In the genomic region with DNA sequence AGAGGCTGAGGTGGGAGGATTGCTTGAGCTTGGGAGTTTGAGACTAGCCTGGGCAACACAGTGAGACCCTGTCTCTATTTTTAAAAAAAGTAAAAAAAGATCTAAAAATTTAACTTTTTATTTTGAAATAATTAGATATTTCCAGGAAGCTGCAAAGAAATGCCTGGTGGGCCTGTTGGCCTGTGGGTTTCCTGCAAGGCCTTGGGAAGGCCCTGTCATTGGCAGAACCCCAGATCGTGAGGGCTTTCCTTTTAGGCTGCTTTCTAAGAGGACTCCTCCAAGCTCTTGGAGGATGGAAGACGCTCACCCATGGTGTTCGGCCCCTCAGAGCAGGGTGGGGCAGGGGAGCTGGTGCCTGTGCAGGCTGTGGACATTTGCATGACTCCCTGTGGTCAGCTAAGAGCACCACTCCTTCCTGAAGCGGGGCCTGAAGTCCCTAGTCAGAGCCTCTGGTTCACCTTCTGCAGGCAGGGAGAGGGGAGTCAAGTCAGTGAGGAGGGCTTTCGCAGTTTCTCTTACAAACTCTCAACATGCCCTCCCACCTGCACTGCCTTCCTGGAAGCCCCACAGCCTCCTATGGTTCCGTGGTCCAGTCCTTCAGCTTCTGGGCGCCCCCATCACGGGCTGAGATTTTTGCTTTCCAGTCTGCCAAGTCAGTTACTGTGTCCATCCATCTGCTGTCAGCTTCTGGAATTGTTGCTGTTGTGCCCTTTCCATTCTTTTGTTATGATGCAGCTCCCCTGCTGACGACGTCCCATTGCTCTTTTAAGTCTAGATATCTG, we compare ENCODE assay signal across 19 cellular contexts. TPM values are rescaled to one million over a fixed set of nuclear protein-coding genes. Genes with fewer than 3 reads are reported as not detected.
DNase-seq lines count a peak whose midpoint lies in the region; ATAC-seq and TF ChIP-seq lines count a peak whose summit lies in the region.
"Had no signal": no experiment of that assay in that cellular context is flagged by ENCODE, and none has a peak within 500 bp of the region (broad histone marks: within the 10 kb centered on the region; RNA-seq: fewer than 3 reads in every experiment).

No MANE protein-coding gene starts in this region.

- TF ChIP-seq CTCF in activated B cell treated with CpG ODN at 0.5 μM for 24 hours (IDR thresholded peaks at IDR 0.05) (no peak), hepatocyte (IDR thresholded peaks at IDR 0.05; ENCODE audit: poor library complexity) (no peak), type B pancreatic cell (conservative IDR thresholded peaks at IDR 0.05) (no peak), OCI-LY7 (conservative IDR thresholded peaks at IDR 0.05; ENCODE audit: low read length) (no peak)

- H2AFZ ChIP-seq in hepatocyte (no peak overlapping the region), OCI-LY7 (ENCODE audit: low read length) (no peak overlapping the region)

- no peaks in the 10 kb centered on the region for H3K27me3 ChIP-seq in hepatocyte

- H3K27me3 Mint-ChIP-seq in activated CD8-positive, alpha-beta memory T cell treated with anti-CD3 and anti-CD28 coated beads, Interleukin-2, amount 10 ng/mL, durations not matched to agents 7 days and 5 days = peaks cover 41% of the 10 kb centered on the region
- H3K27me3 Mint-ChIP-seq in activated B cell treated with CpG ODN at 0.5 μM for 24 hours (peaks cover 1% of the 10 kb centered on the region), type B pancreatic cell (peaks cover 55% of the 10 kb centered on the region)
- peaks cover 46% of the 10 kb centered on the region for H3K27me3 Mint-ChIP-seq in activated naive CD4-positive, alpha-beta T cell treated with anti-CD3 and anti-CD28 coated beads for 36 hours (ENCODE audit: low read depth)

- H3K9me3 Mint-ChIP-seq in activated CD8-positive, alpha-beta memory T cell treated with anti-CD3 and anti-CD28 coated beads, Interleukin-2, amount 10 ng/mL, durations not matched to agents 7 days and 5 days (ENCODE audit: low read depth) = no peaks in the 10 kb centered on the region
- H3K9me3 Mint-ChIP-seq in activated B cell treated with CpG ODN at 0.5 μM for 24 hours (no peaks in the 10 kb centered on the region), type B pancreatic cell (no peaks in the 10 kb centered on the region)
- no peaks in the 10 kb centered on the region for H3K9me3 Mint-ChIP-seq in activated naive CD4-positive, alpha-beta T cell treated with anti-CD3 and anti-CD28 coated beads for 36 hours

- peak overlapping the region; percentile 99 for H3K4me2 ChIP-seq in hepatocyte
- no peak overlapping the region for H3K4me2 ChIP-seq in OCI-LY7 (ENCODE audit: low read length)
- H3K4me2 ChIP-seq: KMS-11 had no signal

- no peaks in the 10 kb centered on the region for H4K20me1 ChIP-seq in hepatocyte (ENCODE audit: insufficient read depth, poor library complexity, severe bottlenecking)
- H4K20me1 ChIP-seq in OCI-LY7 (ENCODE audit: insufficient read depth, low read length) = no peaks in the 10 kb centered on the region

- POLR2A ChIA-PET in activated B cell treated with CpG ODN at 0.5 μM for 24 hours (lab: Charles Lee) = no interaction called here
- POLR2A ChIA-PET in OCI-LY7 (lab: Charles Lee) = interaction anchor here (0.6 to 0.7 kb wide), 2 partner anchors 99 to 126 kb away, joined by 3 read pairs; no protein-coding TSS in a partner anchor

- CTCF ChIA-PET in activated CD8-positive, alpha-beta memory T cell treated with anti-CD3 and anti-CD28 coated beads, Interleukin-2, amount 10 ng/mL, durations not matched to agents 7 days and 5 days (lab: Charles Lee) = interaction anchor here (2.9 kb wide), 1 partner anchor 9 kb away, joined by 13 read pairs; no protein-coding TSS in a partner anchor
- CTCF ChIA-PET in activated B cell treated with CpG ODN at 0.5 μM for 24 hours (lab: Charles Lee) (interaction anchor here (2.7 kb wide), 1 partner anchor 54 kb away, joined by 10 read pairs; no protein-coding TSS in a partner anchor), OCI-LY7 (lab: Charles Lee; ENCODE audit: unreplicated experiment) (interaction anchor here (0.7 kb wide), 1 partner anchor 227 kb away, joined by 3 read pairs; no protein-coding TSS in a partner anchor)
- CTCF ChIA-PET in activated naive CD4-positive, alpha-beta T cell treated with anti-CD3 and anti-CD28 coated beads for 36 hours (lab: Charles Lee) = interaction anchor here (0.7 to 1.1 kb wide), 2 partner anchors 43 to 104 kb away, joined by 3 read pairs; no protein-coding TSS in a partner anchor

- intact Hi-C loops in activated B cell treated with CpG ODN at 0.5 μM for 24 hours (cut with micrococcal nuclease) (no loop called here), OCI-LY7 (cut with micrococcal nuclease; ENCODE audit: unreplicated experiment) (no loop called here)
- intact Hi-C loops in activated naive CD4-positive, alpha-beta T cell treated with anti-CD3 and anti-CD28 coated beads for 36 hours (cut with micrococcal nuclease) = no loop called here

- H3K79me2 ChIP-seq in hepatocyte = peaks cover 4% of the 10 kb centered on the region
- no peaks in the 10 kb centered on the region for H3K79me2 ChIP-seq in OCI-LY7 (ENCODE audit: insufficient read depth, low read depth, low read length)

- no peak overlapping the region for H3K4me3 ChIP-seq in hepatocyte
- H3K4me3 ChIP-seq in OCI-LY7 (ENCODE audit: low read depth, low read length, poor library complexity, severe bottlenecking) = no peak overlapping the region
- H3K4me3 ChIP-seq: GM12878 had no signal

- no peak for ATAC-seq in activated CD8-positive, alpha-beta memory T cell treated with anti-CD3 and anti-CD28 coated beads, Interleukin-2, amount 10 ng/mL, durations not matched to agents 7 days and 5 days
- ATAC-seq in activated B cell treated with CpG ODN at 0.5 μM for 24 hours (ENCODE audit: low read depth) = no peak
- ATAC-seq in GM18873 (IDR thresholded peaks at IDR 0.05; ENCODE audit: low FRiP score, unreplicated experiment) = no peak
- ATAC-seq: GM12878, Panc1 had no signal

- H3K4me1 ChIP-seq in hepatocyte (ENCODE audit: insufficient read depth) = no peaks in the 10 kb centered on the region
- H3K4me1 ChIP-seq in OCI-LY7 (ENCODE audit: insufficient read depth, low read length, poor library complexity, severe bottlenecking) = no peaks in the 10 kb centered on the region

- BruUV-seq in OCI-LY7 (replicated peaks; lab: Mats Ljungman, UMichigan) = no TSS peak

- no peak overlapping the region for H3K4me3 Mint-ChIP-seq in activated CD8-positive, alpha-beta memory T cell treated with anti-CD3 and anti-CD28 coated beads, Interleukin-2, amount 10 ng/mL, durations not matched to agents 7 days and 5 days
- peak overlapping the region; percentile 2 for H3K4me3 Mint-ChIP-seq in activated B cell treated with CpG ODN at 0.5 μM for 24 hours
- H3K4me3 Mint-ChIP-seq in type B pancreatic cell = peak overlapping the region; percentile 57
- no peak overlapping the region for H3K4me3 Mint-ChIP-seq in activated naive CD4-positive, alpha-beta T cell treated with anti-CD3 and anti-CD28 coated beads for 36 hours

- H3K27ac ChIP-seq in hepatocyte = no peak overlapping the region
- H3K27ac ChIP-seq in OCI-LY7 (ENCODE audit: low read depth, low read length, poor library complexity, severe bottlenecking) = no peak overlapping the region
- H3K27ac ChIP-seq: C4-2B, KMS-11 had no signal

- peak; percentile 54 for DNase-seq in activated CD8-positive, alpha-beta memory T cell treated with anti-CD3 and anti-CD28 coated beads for 24 hours
- DNase-seq in activated CD8-positive, alpha-beta memory T cell treated with anti-CD3 and anti-CD28 coated beads, Interleukin-2, amount 10 ng/mL, durations not matched to agents 7 days and 5 days = no peak
- no peak for DNase-seq in activated B cell treated with CpG ODN at 0.5 μM for 24 hours
- DNase-seq in hepatocyte (ENCODE audit: low spot score) = no peak
- no peak for DNase-seq in type B pancreatic cell (ENCODE audit: extremely low spot score, unreplicated experiment)
- no peak for DNase-seq in activated naive CD4-positive, alpha-beta T cell treated with anti-CD3 and anti-CD28 coated beads for 36 hours
- DNase-seq in OCI-LY7 (ENCODE audit: low spot score) = no peak
- DNase-seq: 8988T, NCI-H1092 treated with DMSO at 0.1 percent for 48 hours, NCI-H1694 treated with DMSO at 0.1 percent for 48 hours, NCI-H446 treated with DMSO at 0.1 percent for 48 hours, NCI-H748 treated with DMSO at 0.1 percent for 48 hours, SHP77 had no signal

- H3K9me3 ChIP-seq in hepatocyte (ENCODE audit: low read depth) (no peaks in the 10 kb centered on the region), OCI-LY7 (ENCODE audit: low read length) (no peaks in the 10 kb centered on the region)

- no peaks in the 10 kb centered on the region for H3K36me3 Mint-ChIP-seq in activated CD8-positive, alpha-beta memory T cell treated with anti-CD3 and anti-CD28 coated beads, Interleukin-2, amount 10 ng/mL, durations not matched to agents 7 days and 5 days
- H3K36me3 Mint-ChIP-seq in activated B cell treated with CpG ODN at 0.5 μM for 24 hours (ENCODE audit: low read depth) = no peaks in the 10 kb centered on the region
- no peaks in the 10 kb centered on the region for H3K36me3 Mint-ChIP-seq in type B pancreatic cell
- no peaks in the 10 kb centered on the region for H3K36me3 Mint-ChIP-seq in activated naive CD4-positive, alpha-beta T cell treated with anti-CD3 and anti-CD28 coated beads for 36 hours (ENCODE audit: low read depth)

- no peaks in the 10 kb centered on the region for H3K9me2 ChIP-seq in hepatocyte (replicated peaks; ENCODE audit: insufficient read depth)
- no peaks in the 10 kb centered on the region for H3K9me2 ChIP-seq in OCI-LY7 (ENCODE audit: insufficient read depth, low read length)

- H3K36me3 ChIP-seq in hepatocyte (replicated peaks; ENCODE audit: insufficient read depth, low read depth) (no peaks in the 10 kb centered on the region), OCI-LY7 (ENCODE audit: insufficient read depth, low read length) (no peaks in the 10 kb centered on the region)

- 84% methylated on average over 10 of the region's 10 CpGs for WGBS in hepatocyte (ENCODE audit: low lambda C conversion rate, missing lambda C conversion rate)

- H3K4me1 Mint-ChIP-seq in activated CD8-positive, alpha-beta memory T cell treated with anti-CD3 and anti-CD28 coated beads, Interleukin-2, amount 10 ng/mL, durations not matched to agents 7 days and 5 days = peaks cover 9% of the 10 kb centered on the region
- H3K4me1 Mint-ChIP-seq in activated B cell treated with CpG ODN at 0.5 μM for 24 hours (peaks cover 16% of the 10 kb centered on the region), type B pancreatic cell (ENCODE audit: unreplicated experiment) (peaks cover 10% of the 10 kb centered on the region)
- H3K4me1 Mint-ChIP-seq in activated naive CD4-positive, alpha-beta T cell treated with anti-CD3 and anti-CD28 coated beads for 36 hours (ENCODE audit: low read depth) = peaks cover 10% of the 10 kb centered on the region

- H3K27ac Mint-ChIP-seq in activated CD8-positive, alpha-beta memory T cell treated with anti-CD3 and anti-CD28 coated beads, Interleukin-2, amount 10 ng/mL, durations not matched to agents 7 days and 5 days = no peak overlapping the region
- H3K27ac Mint-ChIP-seq in activated B cell treated with CpG ODN at 0.5 μM for 24 hours = no peak overlapping the region
- no peak overlapping the region for H3K27ac Mint-ChIP-seq in type B pancreatic cell
- H3K27ac Mint-ChIP-seq in activated naive CD4-positive, alpha-beta T cell treated with anti-CD3 and anti-CD28 coated beads for 36 hours = no peak overlapping the region

RNA-seq across cellular contexts. Expression of gene PROC, which starts 6.6 kb away (rescaled TPM):
- under 1 TPM in 1 of 2 experiments, not detected in 1; 0.30 TPM for total RNA-seq in activated CD8-positive, alpha-beta memory T cell treated with anti-CD3 and anti-CD28 coated beads, Interleukin-2, amount 10 ng/mL, durations not matched to agents 7 days and 5 days
- not detected in 2 replicates for total RNA-seq in activated B cell treated with CpG ODN at 0.5 μM for 24 hours
- total RNA-seq in hepatocyte = 42.6 and 62.3 TPM in 2 replicates
- polyA plus RNA-seq in hepatocyte = 48.9 and 70.2 TPM in 2 replicates
- total RNA-seq in type B pancreatic cell (ENCODE audit: low replicate concordance) = 8.9 and 18.7 TPM in 2 replicates
- not detected for total RNA-seq in activated naive CD4-positive, alpha-beta T cell treated with anti-CD3 and anti-CD28 coated beads for 36 hours
- 0.41 TPM in 1 of 2 replicates, not detected in the other for total RNA-seq in OCI-LY7 (2014; rRNA removed; shearing (Covaris generic))
- 0.59 TPM in 1 of 2 replicates, not detected in the other for total RNA-seq in OCI-LY7 (2022)
- total RNA-seq: GM12878, MCF 10A had no signal
- polyA plus RNA-seq: GM12878 had no signal

RNA-seq across cellular contexts. Expression of gene MAP3K2, which starts 37.0 kb away (rescaled TPM):
- total RNA-seq in activated CD8-positive, alpha-beta memory T cell treated with anti-CD3 and anti-CD28 coated beads, Interleukin-2, amount 10 ng/mL, durations not matched to agents 7 days and 5 days = 10 to 100 TPM; 53.5 to 56.9 TPM
- 63.1 and 77.7 TPM in 2 replicates for total RNA-seq in activated B cell treated with CpG ODN at 0.5 μM for 24 hours
- 42.9 and 52.5 TPM in 2 replicates for total RNA-seq in hepatocyte
- 28.5 and 35.7 TPM in 2 replicates for polyA plus RNA-seq in hepatocyte
- total RNA-seq in type B pancreatic cell (ENCODE audit: low replicate concordance) = 30.8 and 34.5 TPM in 2 replicates
- total RNA-seq in activated naive CD4-positive, alpha-beta T cell treated with anti-CD3 and anti-CD28 coated beads for 36 hours = 10 to 100 TPM; 27.1 to 27.4 TPM
- total RNA-seq in OCI-LY7 (2014; rRNA removed; shearing (Covaris generic)) = 33.2 and 47.5 TPM in 2 replicates
- total RNA-seq in OCI-LY7 (2022) = 52.5 and 55.9 TPM in 2 replicates

Comparison
In these comparisons a context has a peak if more than half of its experiments do, and no peak if none do; other contexts are left out.
1. H3K4me3 Mint-ChIP-seq: peak in activated B cell treated with CpG ODN at 0.5 μM for 24 hours (single experiment) and type B pancreatic cell (single experiment); none in activated CD8-positive, alpha-beta memory T cell treated with anti-CD3 and anti-CD28 coated beads, Interleukin-2, amount 10 ng/mL, durations not matched to agents 7 days and 5 days (single experiment) and activated naive CD4-positive, alpha-beta T cell treated with anti-CD3 and anti-CD28 coated beads for 36 hours (single experiment).